ENCODE assay signal across 9 cellular contexts in the genomic region with DNA sequence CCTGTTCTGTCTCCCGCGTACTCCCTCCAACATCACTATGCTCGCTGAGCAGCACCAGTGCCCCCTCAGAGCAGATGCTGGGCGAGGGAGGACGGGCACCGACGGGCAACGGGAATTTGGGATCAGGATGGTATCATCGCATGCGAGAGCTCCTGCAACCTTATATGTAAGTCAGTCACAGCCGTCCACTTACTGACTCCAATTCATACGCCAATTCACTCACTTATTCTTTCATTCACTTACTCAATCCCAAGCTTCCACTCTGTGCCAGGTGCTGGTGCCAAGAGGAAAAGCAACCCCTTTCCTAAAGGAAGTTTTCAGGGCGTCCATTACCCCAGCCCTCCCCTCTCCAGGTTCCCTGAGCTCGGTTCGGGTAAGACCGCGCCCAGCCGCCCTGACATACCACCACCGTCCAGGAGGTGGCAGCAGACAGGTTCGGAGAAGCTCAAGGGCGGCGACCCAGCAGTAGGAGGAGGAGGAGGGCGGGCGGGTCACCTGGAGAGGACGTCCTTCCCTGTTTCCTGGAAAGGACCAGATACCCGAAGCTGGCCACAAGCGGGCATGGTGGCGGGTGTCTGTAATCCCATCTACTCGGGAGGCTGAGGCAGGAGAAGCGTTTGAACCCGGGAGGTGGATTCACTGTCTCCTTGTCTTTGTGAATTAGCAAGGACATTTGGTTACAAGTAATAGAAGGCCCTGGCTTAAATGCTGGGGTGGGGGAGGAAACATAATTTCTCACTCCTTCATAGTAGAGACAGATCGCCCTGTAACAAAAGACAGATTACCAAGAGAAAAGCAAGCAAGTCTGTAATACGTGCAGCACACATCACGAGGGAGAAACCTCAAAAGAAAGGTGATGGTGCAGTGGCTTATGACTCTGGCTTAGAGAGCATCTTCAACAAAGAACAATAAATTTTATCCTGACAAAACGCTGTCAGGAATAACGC. TPM values are rescaled to one million over a fixed set of nuclear protein-coding genes. Genes with fewer than 3 reads are reported as not detected.
DNase-seq lines count a peak whose midpoint lies in the region; ATAC-seq, FAIRE-seq and TF ChIP-seq lines count a peak whose summit lies in the region.
"Had no signal": no experiment of that assay in that cellular context is flagged by ENCODE, and none has a peak within 500 bp of the region (broad histone marks: within the 10 kb centered on the region; RNA-seq: fewer than 3 reads in every experiment).

No MANE protein-coding gene starts in this region.

- no peaks in the 10 kb centered on the region for H3K9me1 ChIP-seq in keratinocyte (ENCODE audit: control insufficient read depth, extremely low read depth, insufficient read depth, low read length)

- peak overlapping the region; percentile 88 for H3K27ac ChIP-seq in keratinocyte (ENCODE audit: control insufficient read depth, insufficient read depth, low read length)

- peak overlapping the region; percentile 85 for H2AFZ ChIP-seq in keratinocyte (ENCODE audit: control insufficient read depth, low read length)

- H3K9ac ChIP-seq in keratinocyte (ENCODE audit: control insufficient read depth, extremely low read depth, insufficient read depth, low read length), result peak overlapping the region; percentile 87

- no peaks in the 10 kb centered on the region for H3K27me3 ChIP-seq in keratinocyte (ENCODE audit: control insufficient read depth, extremely low read depth, insufficient read depth, low read length)

- H3K4me3 ChIP-seq in keratinocyte (ENCODE audit: control insufficient read depth in 2 of 3, extremely low read depth in 1 of 3, insufficient read depth in 2 of 3, low read depth in 1 of 3, low read length in 3 of 3), result peak overlapping the region; percentile 32 to 72 (median 34)

- ATAC-seq in HG03159 (IDR thresholded peaks at IDR 0.05; ENCODE audit: unreplicated experiment) (peak; percentile 73), GM21529 (IDR thresholded peaks at IDR 0.05; ENCODE audit: unreplicated experiment) (no peak)

- no peak for FAIRE-seq in keratinocyte (lab: Jason Lieb, UNC)
- FAIRE-seq: islet of Langerhans had no signal

- H3K9me3 ChIP-seq in keratinocyte (ENCODE audit: control insufficient read depth, low read depth, low read length), result no peaks in the 10 kb centered on the region

- no peaks in the 10 kb centered on the region for H3K79me2 ChIP-seq in keratinocyte (ENCODE audit: control insufficient read depth, insufficient read depth, low read length)

- H3K36me3 ChIP-seq in keratinocyte (ENCODE audit: control insufficient read depth in 2 of 2, extremely low read depth in 1 of 2, insufficient read depth in 2 of 2, low read length in 2 of 2), result no peaks in the 10 kb centered on the region

- dilution Hi-C loops in keratinocyte (cut with MboI; ENCODE audit: extremely low pct_ligation_motif_present, low sequenced_read_pairs), result no loop called here

- peaks cover 21% of the 10 kb centered on the region for H3K4me1 ChIP-seq in keratinocyte (ENCODE audit: control insufficient read depth, extremely low read depth, insufficient read depth, low read length)

- peak overlapping the region; percentile 88 for H3K4me2 ChIP-seq in keratinocyte (ENCODE audit: control insufficient read depth, extremely low read depth, insufficient read depth, low read depth, low read length)

- DNase-seq in DMS114 treated with DMSO at 0.1 percent for 48 hours (lab: John Stamatoyannopoulos, UW; ENCODE audit: unreplicated experiment), result peak; percentile 54
- DNase-seq in NCI-H446 treated with DMSO at 0.1 percent for 48 hours (lab: John Stamatoyannopoulos, UW), result peak; percentile 3
- peak; percentile 73 for DNase-seq in activated CD4-positive, alpha-beta T cell treated with anti-CD3 and anti-CD28 coated beads for 1 hour
- peak; percentile 37 to 56 for DNase-seq in cerebellar nuclear complex (lab: John Stamatoyannopoulos, UW)
- DNase-seq in keratinocyte (ENCODE audit: low read depth, low spot score), result peak; percentile 70
- DNase-seq in stimulated activated CD4-positive, alpha-beta T cell treated with anti-CD3 and anti-CD28 coated beads, Interleukin-12 subunit alpha, Interleukin-12 subunit beta, amount 100 ng/mL, for 48 hours (ENCODE audit: low read depth in 2 of 3, low spot score in 1 of 3), result peak; percentile 80 to 97 (median 86)

- no peaks in the 10 kb centered on the region for H4K20me1 ChIP-seq in keratinocyte (ENCODE audit: control insufficient read depth, extremely low read depth, insufficient read depth, low read length)

- TF ChIP-seq CTCF in keratinocyte (optimal IDR thresholded peaks at IDR 0.05 in 1 of 3, IDR thresholded peaks at IDR 0.05 in 1 of 3, conservative IDR thresholded peaks at IDR 0.05 in 1 of 3; ENCODE audit: extremely low read depth in 1 of 3, insufficient read depth in 2 of 3, low read length in 3 of 3), result peak; percentile 70 to 93 (median 91)

RNA-seq across cellular contexts. Expression of gene IL22RA1, which starts 7.6 kb away (rescaled TPM):
- 1.7 to 2.1 TPM (median 1.9 TPM) in 3 replicates for polyA plus RNA-seq in keratinocyte
- 5.1 TPM for polyA plus RNA-seq in keratinocyte (2011; ENCODE audit: low read depth)
- 1.1 and 1.4 TPM in 2 replicates for polyA plus RNA-seq in keratinocyte (2011; cell fraction: cytosol; rRNA removed)
- 2.6 and 3.3 TPM in 2 replicates for polyA plus RNA-seq in keratinocyte (2011; cell fraction: nucleus; rRNA removed)
- polyA plus RNA-seq in keratinocyte (2012; ENCODE audit: low replicate concordance), result 2.1 and 10.3 TPM in 2 replicates
- polyA minus RNA-seq in keratinocyte, result 1.4 to 3.5 TPM (median 2.7 TPM) in 3 replicates
- 0.77 TPM for polyA minus RNA-seq in keratinocyte (2011; cell fraction: cytosol; rRNA and poly(A)+ RNA removed)
- polyA minus RNA-seq in keratinocyte (2011; cell fraction: nucleus; rRNA and poly(A)+ RNA removed), result 1.0 and 1.5 TPM in 2 replicates

RNA-seq across cellular contexts. Expression of gene IFNLR1, which starts 36.6 kb away (rescaled TPM):
- polyA plus RNA-seq in keratinocyte, result 2.8 to 3.9 TPM (median 3.4 TPM) in 3 replicates
- 1.1 TPM for polyA plus RNA-seq in keratinocyte (2011; ENCODE audit: low read depth)
- polyA plus RNA-seq in keratinocyte (2011; cell fraction: cytosol; rRNA removed), result 2.0 and 2.5 TPM in 2 replicates
- 4.8 and 5.6 TPM in 2 replicates for polyA plus RNA-seq in keratinocyte (2011; cell fraction: nucleus; rRNA removed)
- polyA plus RNA-seq in keratinocyte (2012; ENCODE audit: low replicate concordance), result 2.3 and 2.9 TPM in 2 replicates
- 4.8 to 5.5 TPM (median 5.3 TPM) in 3 replicates for polyA minus RNA-seq in keratinocyte
- 4.2 TPM for polyA minus RNA-seq in keratinocyte (2011; cell fraction: cytosol; rRNA and poly(A)+ RNA removed)
- polyA minus RNA-seq in keratinocyte (2011; cell fraction: nucleus; rRNA and poly(A)+ RNA removed), result 3.6 and 4.3 TPM in 2 replicates

RNA-seq across cellular contexts. Expression of gene MYOM3, which starts 38.6 kb away (rescaled TPM):
- polyA plus RNA-seq in keratinocyte, result 0.49 to 1.0 TPM (median 0.98 TPM) in 3 replicates
- 0.84 TPM for polyA plus RNA-seq in keratinocyte (2011; ENCODE audit: low read depth)
- polyA plus RNA-seq in keratinocyte (2011; cell fraction: cytosol; rRNA removed), result 0.67 and 1.1 TPM in 2 replicates
- 2.2 and 2.6 TPM in 2 replicates for polyA plus RNA-seq in keratinocyte (2011; cell fraction: nucleus; rRNA removed)
- 1.4 and 1.6 TPM in 2 replicates for polyA plus RNA-seq in keratinocyte (2012; ENCODE audit: low replicate concordance)
- 1.1 to 1.3 TPM (median 1.2 TPM) in 3 replicates for polyA minus RNA-seq in keratinocyte
- polyA minus RNA-seq in keratinocyte (2011; cell fraction: cytosol; rRNA and poly(A)+ RNA removed), result 0.77 TPM
- polyA minus RNA-seq in keratinocyte (2011; cell fraction: nucleus; rRNA and poly(A)+ RNA removed), result 1.8 and 2.5 TPM in 2 replicates

Comparison
In these comparisons a context has a peak if more than half of its experiments do, and no peak if none do; other contexts are left out.
1. DNase-seq: peak in every context shown above with its lines; median percentile 86 in stimulated activated CD4-positive, alpha-beta T cell treated with anti-CD3 and anti-CD28 coated beads, Interleukin-12 subunit alpha, Interleukin-12 subunit beta, amount 100 ng/mL, for 48 hours; 73 in activated CD4-positive, alpha-beta T cell treated with anti-CD3 and anti-CD28 coated beads for 1 hour; 70 in keratinocyte; 54 in DMS114 treated with DMSO at 0.1 percent for 48 hours; 46 in cerebellar nuclear complex; 3 in NCI-H446 treated with DMSO at 0.1 percent for 48 hours.